34 cellular contexts compared by ENCODE assay signal in genomic region chr4:47193179-47193578, GRCh38.
"Had no signal": no experiment of that assay in that cellular context is flagged by ENCODE, and none has a peak within 500 bp of the region (broad histone marks: within the 10 kb centered on the region; RNA-seq: fewer than 3 reads in every experiment).

No MANE protein-coding gene starts in this region.

- H3K4me2 ChIP-seq: KMS-11 had no signal

- H3K27ac ChIP-seq: KMS-11 had no signal

- H3K27me3 ChIP-seq: MG63 had no signal

- H3K9me3 ChIP-seq: MG63 had no signal

- H3K36me3 ChIP-seq: MG63 had no signal

- H3K4me3 ChIP-seq: MG63 had no signal

- DNase-seq: Karpas-422, Kasumi-1, MG63, MM.1S, MV-4-11, NCI-H1048, NCI-H1092, NCI-H1092 treated with DMSO at 0.1 percent for 48 hours, NCI-H1105, NCI-H1105 treated with DMSO at 0.1 percent for 48 hours, NCI-H1417, NCI-H1417 treated with DMSO at 0.1 percent for 48 hours, NCI-H1436, NCI-H1436 treated with DMSO at 0.1 percent for 48 hours, NCI-H146, NCI-H1694, NCI-H1694 treated with DMSO at 0.1 percent for 48 hours, NCI-H187, NCI-H187 treated with DMSO at 0.1 percent for 48 hours, NCI-H1930, NCI-H2029, NCI-H2029 treated with DMSO at 0.1 percent for 48 hours, NCI-H2081, NCI-H2081 treated with DMSO at 0.1 percent for 48 hours, NCI-H2107, NCI-H2171, NCI-H2171 treated with DMSO at 0.1 percent for 48 hours, NCI-H2227 treated with DMSO at 0.1 percent for 48 hours, NCI-H226, NCI-H345, NCI-H446, NCI-H446 treated with DMSO at 0.1 percent for 48 hours, NCI-H510A had no signal
